In genomic region chr2:79717364-79718007, GRCh38 we compare ENCODE assay signal across 14 cellular contexts.
DNase-seq lines count a peak whose midpoint lies in the region; ATAC-seq, FAIRE-seq and TF ChIP-seq lines count a peak whose summit lies in the region.
"Had no signal": no experiment of that assay in that cellular context is flagged by ENCODE, and none has a peak within 500 bp of the region (broad histone marks: within the 10 kb centered on the region; RNA-seq: fewer than 3 reads in every experiment).

No MANE protein-coding gene starts in this region.

- no peak for FAIRE-seq in A549 (lab: Jason Lieb, UNC)

- no TSS peak for BruUV-seq in Calu3 (replicated peaks; lab: Mats Ljungman, UMichigan)

- H3K4me2 ChIP-seq in A549 (peak overlapping the region; percentile 39), MM.1S (ENCODE audit: low read depth, low read length) (no peak overlapping the region)

- no peaks in the 10 kb centered on the region for H3F3A ChIP-seq in MM.1S (ENCODE audit: insufficient read depth, low read length)

- no peaks in the 10 kb centered on the region for H3K27me3 Mint-ChIP-seq in Calu3 (ENCODE audit: unreplicated experiment)
- H3K27me3 Mint-ChIP-seq: activated T-helper 17 cell treated with anti-CD3 and anti-CD28 coated beads, Interleukin-2, amount 50 U/mL, for 72 hours had no signal

- no peak overlapping the region for H3K9ac ChIP-seq in MM.1S (ENCODE audit: low read length)

- H3K36me3 ChIP-seq in MM.1S (replicated peaks; ENCODE audit: insufficient read depth, low read length): no peaks in the 10 kb centered on the region
- H3K36me3 ChIP-seq: BE2C, WERI-Rb-1 had no signal

- H3K9me3 Mint-ChIP-seq in Calu3 (ENCODE audit: low read depth, unreplicated experiment): peaks cover 13% of the 10 kb centered on the region

- POLR2A ChIA-PET in A549 (lab: Yijun Ruan, JAX): no interaction called here

- TF ChIP-seq RAD21 in A549 (conservative IDR thresholded peaks at IDR 0.05 in 1 of 2, IDR thresholded peaks at IDR 0.05 in 1 of 2): peak in 1 of 2 experiments; percentile 10; a peak in 1 of 5 replicates

- intact Hi-C loops in Calu3 (cut with micrococcal nuclease; ENCODE audit: unreplicated experiment): no loop called here

- H3K27ac ChIP-seq in A549 (peak overlapping the region; percentile 66 to 81), MM.1S (ENCODE audit: low read length) (no peak overlapping the region)
- H3K27ac ChIP-seq: testis, WERI-Rb-1 had no signal

- TF ChIP-seq POLR2A in A549 (IDR thresholded peaks at IDR 0.05; ENCODE audit: low read length): no peak

- DNase-seq in A549 (ENCODE audit: low read depth in 1 of 2, low spot score in 1 of 2): peak; percentile 11 to 73
- DNase-seq in HS-27A (ENCODE audit: low read depth): peak; percentile 99
- peak; percentile 15 for DNase-seq in amniotic stem cell (lab: John Stamatoyannopoulos, UW)
- peak; percentile 89 for DNase-seq in kidney glomerular epithelial cell (lab: John Stamatoyannopoulos, UW)
- DNase-seq in pons (ENCODE audit: low spot score): no peak
- DNase-seq in NCI-H510A (lab: John Stamatoyannopoulos, UW): no peak
- DNase-seq in MM.1S: no peak
- no peak for DNase-seq in Calu3
- DNase-seq: BE2C; dermis blood vessel endothelial cell; stimulated activated CD4-positive, alpha-beta T cell treated with anti-CD3 and anti-CD28 coated beads, Interleukin-4, amount 100 ng/mL, for 24 hours; testis; WERI-Rb-1 had no signal

- H3K9me2 ChIP-seq in MM.1S (replicated peaks; ENCODE audit: insufficient read depth, low read length): no peaks in the 10 kb centered on the region

- H3K4me3 Mint-ChIP-seq in Calu3 (ENCODE audit: low read depth, unreplicated experiment): no peak overlapping the region
- H3K4me3 Mint-ChIP-seq: activated T-helper 17 cell treated with anti-CD3 and anti-CD28 coated beads, Interleukin-2, amount 50 U/mL, for 72 hours had no signal

- H3K9me3 ChIP-seq in A549: peaks cover 31% of the 10 kb centered on the region; the same call in 2 of the 3 replicates
- H3K9me3 ChIP-seq in MM.1S (replicated peaks; ENCODE audit: insufficient read depth, low read length): no peaks in the 10 kb centered on the region
- H3K9me3 ChIP-seq: BE2C, testis had no signal

- no peaks in the 10 kb centered on the region for H3K36me3 Mint-ChIP-seq in Calu3 (ENCODE audit: insufficient read depth, unreplicated experiment)

- H3K4me3 ChIP-seq in A549 (no peak overlapping the region), MM.1S (ENCODE audit: low read length) (no peak overlapping the region)
- H3K4me3 ChIP-seq: testis had no signal

- 0 out of 5 replicates have a peak, but pooled peaks of 1 of the 2 experiments have one; percentile 13 for TF ChIP-seq EP300 in A549 (IDR thresholded peaks at IDR 0.05)

- H4K20me1 ChIP-seq in MM.1S (ENCODE audit: insufficient read depth, low read length): no peaks in the 10 kb centered on the region

- TF ChIP-seq CTCF in A549 (IDR thresholded peaks at IDR 0.05): no peak
- no peak for TF ChIP-seq CTCF in MM.1S (IDR thresholded peaks at IDR 0.05; ENCODE audit: low read length)
- TF ChIP-seq CTCF in Calu3 (IDR thresholded peaks at IDR 0.05; ENCODE audit: unreplicated experiment): no peak

- H2AFZ ChIP-seq in MM.1S (ENCODE audit: low read length): no peak overlapping the region

- ATAC-seq in A549: peak; percentile 99 to 100
- ATAC-seq: activated T-helper 17 cell treated with anti-CD3 and anti-CD28 coated beads, Interleukin-2, amount 50 U/mL, for 72 hours had no signal

- peaks cover 16% of the 10 kb centered on the region for H3K4me1 ChIP-seq in A549
- H3K4me1 ChIP-seq in MM.1S (ENCODE audit: low read length): no peaks in the 10 kb centered on the region
- H3K4me1 ChIP-seq: BE2C, testis had no signal

- CTCF ChIA-PET in A549 (lab: Yijun Ruan, JAX): no interaction called here
- CTCF ChIA-PET in Calu3 (lab: Charles Lee): no interaction called here

- H3K79me2 ChIP-seq in MM.1S (ENCODE audit: low read length): no peaks in the 10 kb centered on the region

- H3K4me1 Mint-ChIP-seq in Calu3 (ENCODE audit: low read depth, unreplicated experiment): no peaks in the 10 kb centered on the region
- H3K4me1 Mint-ChIP-seq: activated T-helper 17 cell treated with anti-CD3 and anti-CD28 coated beads, Interleukin-2, amount 50 U/mL, for 72 hours had no signal

- no peaks in the 10 kb centered on the region for H3K27me3 ChIP-seq in MM.1S (replicated peaks; ENCODE audit: insufficient read depth, low read length)
- H3K27me3 ChIP-seq: BE2C, testis had no signal

- H3K27ac Mint-ChIP-seq in Calu3 (ENCODE audit: unreplicated experiment): no peak overlapping the region
- H3K27ac Mint-ChIP-seq: activated T-helper 17 cell treated with anti-CD3 and anti-CD28 coated beads, Interleukin-2, amount 50 U/mL, for 72 hours had no signal

- WGBS in A549 (ENCODE audit: missing lambda C conversion rate): 20% methylated on average over 5 of the region's 5 CpGs

TF ChIP-seq in A549, 52 proteins besides CTCF, POLR2A, EP300 and RAD21:
- 0 out of 2 replicates have a peak, but pooled peaks have one; percentile 18 for TF ChIP-seq JUNB (IDR thresholded peaks at IDR 0.05)
- TF ChIP-seq FOSL2 (IDR thresholded peaks at IDR 0.05): no peak
- TF ChIP-seq FOSL2 (CRISPR knock-in tag; IDR thresholded peaks at IDR 0.05): peak; percentile 32; the same call in 1 of the 2 replicates
- 0 out of 2 replicates have a peak, but pooled peaks have one; percentile 29 for TF ChIP-seq E2F6 (IDR thresholded peaks at IDR 0.05; ENCODE audit: borderline replicate concordance, low read depth)
- peak; percentile 56 for TF ChIP-seq MAX (IDR thresholded peaks at IDR 0.05)
- no peak for TF ChIP-seq SREBF2 (IDR thresholded peaks at IDR 0.05)
- TF ChIP-seq CBX8 (IDR thresholded peaks at IDR 0.05): no peak

Comparison
In these comparisons a context has a peak if more than half of its experiments do, and no peak if none do; other contexts are left out.
1. DNase-seq: peak in A549 (2 of 2), HS-27A (single experiment), amniotic stem cell (single experiment) and kidney glomerular epithelial cell (single experiment); none in pons (single experiment), NCI-H510A (single experiment), MM.1S (single experiment) and Calu3 (single experiment).